Comparison of ENCODE assay signal across 20 cellular contexts in genomic region chr11:22681281-22681812, GRCh38.
DNase-seq lines count a peak whose midpoint lies in the region; ATAC-seq lines count a peak whose summit lies in the region.
"Had no signal": no experiment of that assay in that cellular context is flagged by ENCODE, and none has a peak within 500 bp of the region (broad histone marks: within the 10 kb centered on the region; RNA-seq: fewer than 3 reads in every experiment).

No MANE protein-coding gene starts in this region.

- H3K9me3 ChIP-seq in endocrine pancreas (ENCODE audit: control insufficient read depth, low read length): no peaks in the 10 kb centered on the region

- H3K9ac ChIP-seq in endocrine pancreas (ENCODE audit: control insufficient read depth, insufficient read depth, low read length): no peak overlapping the region
- H3K9ac ChIP-seq: KMS-11 had no signal

- H3K27me3 ChIP-seq in endocrine pancreas (ENCODE audit: control insufficient read depth, insufficient read depth, low read length): no peaks in the 10 kb centered on the region

- peaks cover 34% of the 10 kb centered on the region for H3K4me1 ChIP-seq in endocrine pancreas (ENCODE audit: control insufficient read depth, insufficient read depth, low read length)

- DNase-seq in glomerular visceral epithelial cell (ENCODE audit: extremely low spot score) (no peak), COLO829 (ENCODE audit: low spot score) (no peak), HUDEP-2 (lab: John Stamatoyannopoulos, UW; ENCODE audit: unreplicated experiment in 76 of 76) (no peak), Ammon's horn (ENCODE audit: low spot score) (no peak)
- DNase-seq: activated CD8-positive, alpha-beta memory T cell treated with anti-CD3 and anti-CD28 coated beads, Interleukin-2, amount 50 U/mL, for 48 hours; activated naive CD4-positive, alpha-beta T cell treated with anti-CD3 and anti-CD28 coated beads, Interleukin-2, amount 50 U/mL, for 16 hours; glutamatergic neuron; HFFc6; islet precursor cell; midbrain; NCI-H1417; NCI-H345; SIG-M5; T-helper 9 cell had no signal

- H3K4me3 ChIP-seq in endocrine pancreas (ENCODE audit: control insufficient read depth, insufficient read depth, low read length): peak overlapping the region; percentile 57

- no peaks in the 10 kb centered on the region for H3K36me3 ChIP-seq in endocrine pancreas (ENCODE audit: control insufficient read depth, insufficient read depth, low read length)

- peak; percentile 53 for ATAC-seq in GM18867 (IDR thresholded peaks at IDR 0.05; ENCODE audit: unreplicated experiment)
- ATAC-seq in GM21528 (IDR thresholded peaks at IDR 0.05; ENCODE audit: low FRiP score, unreplicated experiment): peak; percentile 51
- peak; percentile 73 for ATAC-seq in HG03159 (IDR thresholded peaks at IDR 0.05; ENCODE audit: unreplicated experiment)
- ATAC-seq: esophagus mucosa had no signal
